Comparison of ENCODE assay signal across 14 cellular contexts in the genomic region with DNA sequence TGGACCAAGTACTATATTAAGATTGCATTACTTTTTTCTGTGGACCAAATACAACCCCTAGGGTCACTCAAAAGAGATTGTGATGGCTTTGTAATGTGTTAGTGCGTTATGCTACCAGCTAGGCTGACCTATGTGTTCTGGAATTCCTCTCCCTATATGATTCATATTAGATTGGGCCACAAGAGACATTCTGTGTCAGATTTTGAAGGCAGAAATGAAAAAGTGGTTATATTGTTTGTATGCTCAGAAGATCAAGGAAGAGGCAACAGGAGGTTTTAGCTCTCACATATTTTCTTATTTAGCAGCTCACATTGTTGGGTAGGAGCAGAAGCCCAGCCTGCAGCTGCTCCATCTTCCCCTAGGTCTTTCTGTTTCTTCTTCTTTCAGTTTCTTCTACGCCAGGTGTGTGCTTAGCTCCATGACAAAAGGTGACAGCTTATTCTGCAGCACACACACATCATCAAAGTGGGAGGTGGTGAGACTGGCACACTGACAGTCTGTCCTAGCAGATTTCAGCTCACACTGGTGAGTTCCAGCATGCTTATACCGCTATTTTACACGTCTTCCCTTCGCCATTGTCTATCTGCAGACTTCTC.
DNase-seq lines count a peak whose midpoint lies in the region; TF ChIP-seq lines count a peak whose summit lies in the region.
"Had no signal": no experiment of that assay in that cellular context is flagged by ENCODE, and none has a peak within 500 bp of the region (broad histone marks: within the 10 kb centered on the region; RNA-seq: fewer than 3 reads in every experiment).

No MANE protein-coding gene starts in this region.

- H3K4me1 ChIP-seq in MM.1S (ENCODE audit: low read length), result 0 out of 2 replicates have a peak, but pooled peaks cover 9% of the 10 kb centered on the region
- no peaks in the 10 kb centered on the region for H3K4me1 ChIP-seq in adrenal gland (replicated peaks in 1 of 2)
- H3K4me1 ChIP-seq: ascending aorta, right lobe of liver had no signal

- H3K4me3 ChIP-seq in MM.1S (ENCODE audit: low read length), result 0 out of 2 replicates have a peak overlapping the region, but pooled peaks have one; percentile 11
- no peak overlapping the region for H3K4me3 ChIP-seq in cardiac fibroblast (replicated peaks in 1 of 2; ENCODE audit: low read depth in 2 of 2, low read length in 2 of 2)
- no peak overlapping the region for H3K4me3 ChIP-seq in skeletal muscle cell (ENCODE audit: low read depth, low read length)
- H3K4me3 ChIP-seq in adrenal gland, result no peak overlapping the region
- H3K4me3 ChIP-seq: ascending aorta, K562, right lobe of liver had no signal

- H3K36me3 ChIP-seq in MM.1S (replicated peaks; ENCODE audit: insufficient read depth, low read length) (no peaks in the 10 kb centered on the region), adrenal gland (replicated peaks in 1 of 2) (no peaks in the 10 kb centered on the region)
- H3K36me3 ChIP-seq: ascending aorta, right lobe of liver had no signal

- H3K27me3 ChIP-seq in MM.1S (replicated peaks; ENCODE audit: insufficient read depth, low read length) (no peaks in the 10 kb centered on the region), adrenal gland (no peaks in the 10 kb centered on the region)
- H3K27me3 ChIP-seq: ascending aorta, right lobe of liver had no signal

- no peaks in the 10 kb centered on the region for H3K79me2 ChIP-seq in MM.1S (ENCODE audit: low read length)

- H3K9me2 ChIP-seq in MM.1S (replicated peaks; ENCODE audit: insufficient read depth, low read length), result no peaks in the 10 kb centered on the region

- peaks cover 5% of the 10 kb centered on the region; the same call in 1 of the 2 replicates for H3F3A ChIP-seq in MM.1S (ENCODE audit: insufficient read depth, low read length)

- H4K20me1 ChIP-seq in MM.1S (ENCODE audit: insufficient read depth, low read length), result no peaks in the 10 kb centered on the region

- 71 to 82% (median 78%) methylated on average over 5 of the region's 5 CpGs for WGBS in adrenal gland, 4 donors

- peak overlapping the region; percentile 33 for H2AFZ ChIP-seq in MM.1S (ENCODE audit: low read length)

- H3K4me2 ChIP-seq in MM.1S (ENCODE audit: low read depth, low read length), result peak overlapping the region; percentile 58

- TF ChIP-seq CTCF in MM.1S (IDR thresholded peaks at IDR 0.05; ENCODE audit: low read length) (no peak), cardiac fibroblast (IDR thresholded peaks at IDR 0.05; ENCODE audit: low read depth, low read length) (no peak), adrenal gland (IDR thresholded peaks at IDR 0.05) (no peak)

- H3K9me3 ChIP-seq in MM.1S (replicated peaks; ENCODE audit: insufficient read depth, low read length) (no peaks in the 10 kb centered on the region), adrenal gland (replicated peaks in 1 of 3) (no peaks in the 10 kb centered on the region)
- H3K9me3 ChIP-seq: ascending aorta, right lobe of liver had no signal

- H3K9ac ChIP-seq in MM.1S (ENCODE audit: low read length), result no peak overlapping the region

- peak; percentile 39 for DNase-seq in GM04503 (ENCODE audit: low read depth)
- peak; percentile 89 for DNase-seq in MM.1S
- peak; percentile 34 to 75 for DNase-seq in cardiac fibroblast (ENCODE audit: low read depth in 2 of 2)
- peak; percentile 60 for DNase-seq in skeletal muscle cell (ENCODE audit: low read depth)
- DNase-seq in SIG-M5 treated with dmso at 0.1 percent for 504 hours (lab: John Stamatoyannopoulos, UW; ENCODE audit: unreplicated experiment), result no peak
- DNase-seq in SHP77 (lab: John Stamatoyannopoulos, UW), result no peak
- no peak for DNase-seq in activated CD4-positive, alpha-beta T cell treated with anti-CD3 and anti-CD28 coated beads for 48 hours
- DNase-seq in adrenal gland, result no peak
- DNase-seq: effector memory CD8-positive, alpha-beta T cell; NCI-H2029 treated with DMSO at 0.1 percent for 48 hours; NK-92 treated with Interleukin-12 subunit alpha and Interleukin-12 subunit beta, amount 100 ng/mL, for 24 hours; right lobe of liver had no signal

- intact Hi-C loops in adrenal gland (cut with DNase I), result no loop called here

- no peak for TF ChIP-seq POLR2A in adrenal gland (IDR thresholded peaks at IDR 0.05)

- H3K27ac ChIP-seq in MM.1S (ENCODE audit: low read length) (peak overlapping the region; percentile 46), adrenal gland (no peak overlapping the region)
- H3K27ac ChIP-seq: ascending aorta, right lobe of liver had no signal

Comparison
In these comparisons a context has a peak if more than half of its experiments do, and no peak if none do; other contexts are left out.
1. DNase-seq: peak in GM04503 (single experiment), MM.1S (single experiment), cardiac fibroblast (2 of 2) and skeletal muscle cell (single experiment); none in SIG-M5 treated with dmso at 0.1 percent for 504 hours (single experiment), SHP77 (0 of 2), activated CD4-positive, alpha-beta T cell treated with anti-CD3 and anti-CD28 coated beads for 48 hours (single experiment) and adrenal gland (0 of 7).